Comparison of ENCODE assay signal across 8 cellular contexts in genomic region chr1:1399187-1399869, GRCh38. TPM values are rescaled to one million over a fixed set of nuclear protein-coding genes. Genes with fewer than 3 reads are reported as not detected.
A peak's percentile ranks its signal among the peaks of the same experiment; 100 is the strongest.
DNase-seq lines count a peak whose midpoint lies in the region; ATAC-seq and TF ChIP-seq lines count a peak whose summit lies in the region.

Gene CCNL2 (minus strand): TSS chr1:1399335. CDS start chr1:1399306, 29 bp downstream.

- in situ Hi-C loops in GM13977 (cut with MboI; ENCODE audit: low pct_unique_long_range_greater_than_20kb, low sequenced_read_pairs, unreplicated experiment): no loop called here

- H3K9me3 ChIP-seq in left ventricle myocardium inferior (replicated peaks) (no peaks in the 10 kb centered on the region), prostate gland (no peaks in the 10 kb centered on the region)

- TF ChIP-seq CTCF in GM13977 (IDR thresholded peaks at IDR 0.05; ENCODE audit: extremely low read depth, insufficient read depth, missing control alignments) (peak; percentile 30), left ventricle myocardium inferior (IDR thresholded peaks at IDR 0.05; ENCODE audit: borderline replicate concordance) (peak; percentile 76), prostate gland (IDR thresholded peaks at IDR 0.05) (peak; percentile 59 to 94 (median 76))

- peak; percentile 93 for ATAC-seq in HG02884 (IDR thresholded peaks at IDR 0.05; ENCODE audit: unreplicated experiment)

- H3K27ac ChIP-seq in left ventricle myocardium inferior (replicated peaks) (peak within 1 kb of the TSS; percentile 96), prostate gland (peak within 1 kb of the TSS; percentile 73 to 79), urinary bladder (ENCODE audit: low read depth) (peak within 1 kb of the TSS; percentile 75)

- peak; percentile 34 for TF ChIP-seq POLR2A in prostate gland (IDR thresholded peaks at IDR 0.05)

- H3K27me3 ChIP-seq in left ventricle myocardium inferior (ENCODE audit: low read depth) (no peaks in the 10 kb centered on the region), prostate gland (replicated peaks; ENCODE audit: insufficient read depth) (no peaks in the 10 kb centered on the region)

- peaks cover 75% of the 10 kb centered on the region for H3K4me1 ChIP-seq in left ventricle myocardium inferior
- H3K4me1 ChIP-seq in prostate gland (replicated peaks): peaks cover 15% of the 10 kb centered on the region
- H3K4me1 ChIP-seq in urinary bladder (ENCODE audit: insufficient read depth): no peaks in the 10 kb centered on the region

- H3K4me3 ChIP-seq in left ventricle myocardium inferior (peak within 1 kb of the TSS; percentile 99), prostate gland (peak within 1 kb of the TSS; percentile 92 to 96), urinary bladder (ENCODE audit: low read depth, low read length) (peak within 1 kb of the TSS; percentile 97)

- DNase-seq in GM13977 (ENCODE audit: low spot score): peak; percentile 99
- DNase-seq in NCI-H146 treated with DMSO at 0.1 percent for 48 hours (lab: John Stamatoyannopoulos, UW; ENCODE audit: unreplicated experiment): peak; percentile 81
- peak; percentile 96 for DNase-seq in amniotic stem cell (lab: John Stamatoyannopoulos, UW)
- peak; percentile 99 for DNase-seq in left ventricle myocardium inferior
- DNase-seq in prostate gland (ENCODE audit: low spot score): peak; percentile 97

- H3K36me3 ChIP-seq in left ventricle myocardium inferior: peaks cover 76% of the 10 kb centered on the region
- peaks cover 0 to 6% of the 10 kb centered on the region in 2 donors for H3K36me3 ChIP-seq in prostate gland
- H3K36me3 ChIP-seq in urinary bladder (ENCODE audit: insufficient read depth): peaks cover 5% of the 10 kb centered on the region

- under 1% methylated on average over 58 of the region's 86 CpGs for WGBS in prostate gland
- under 1% methylated on average over 86 of the region's 86 CpGs for WGBS in urinary bladder

- intact Hi-C loops in T-helper 1 cell treated with Interleukin-12 subunit alpha and Interleukin-12 subunit beta and Interleukin-4 antibody, amounts not matched to agents 30 ng/mL and 1 ng/mL, for 36 hours (cut with micrococcal nuclease): loop anchor here (1.0 to 2.0 kb wide), 10 partner anchors 8 to 283 kb away; partner anchors contain the start of genes ATAD3A, ATAD3B, AURKAIP1 and C1orf159
- intact Hi-C loops in left ventricle myocardium inferior (cut with micrococcal nuclease) (no loop called here), prostate gland (cut with DNase I) (loop anchor here (1.0 kb wide), 1 partner anchor 24 kb away; the partner anchor contains the start of gene AURKAIP1)

RNA-seq across cellular contexts. Expression of gene CCNL2, which starts in this region (rescaled TPM):
- total RNA-seq in T-helper 1 cell treated with Interleukin-12 subunit alpha and Interleukin-12 subunit beta and Interleukin-4 antibody, amounts not matched to agents 30 ng/mL and 1 ng/mL, for 36 hours: 119 and 120 TPM in 2 replicates
- 46.1 TPM for total RNA-seq in left ventricle myocardium inferior
- total RNA-seq in prostate gland: 100 to 1,000 TPM; 116 to 242 TPM
- 226 TPM for total RNA-seq in urinary bladder
- polyA plus RNA-seq in urinary bladder: 146 TPM

Comparison
In these comparisons a context has a peak if more than half of its experiments do, and no peak if none do; other contexts are left out.
1. Peak in every context shown above with its lines: DNase-seq, ATAC-seq, H3K4me3 ChIP-seq and H3K27ac ChIP-seq.